In the genomic region with DNA sequence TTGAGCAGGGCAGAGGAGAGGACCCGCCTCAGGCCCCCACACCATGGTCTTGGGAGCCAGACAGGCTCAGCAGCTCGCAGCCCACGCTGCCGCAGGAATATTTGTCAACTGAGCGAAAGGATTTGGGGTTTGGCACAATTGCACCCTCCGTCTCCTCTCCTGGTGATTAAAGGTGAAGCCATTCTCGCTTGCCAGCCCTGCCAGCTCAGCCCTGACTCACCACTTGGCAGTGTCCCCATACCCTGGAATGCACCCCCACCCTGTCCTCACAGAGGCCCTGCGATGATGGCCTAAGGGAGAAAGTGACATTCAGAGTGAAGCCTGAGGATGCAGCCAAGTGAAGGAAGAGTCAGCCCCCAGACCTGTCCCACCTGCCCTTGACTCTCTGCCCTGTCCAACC, we compare ENCODE assay signal across 10 cellular contexts. TPM values are rescaled to one million over a fixed set of nuclear protein-coding genes. Genes with fewer than 3 reads are reported as not detected.
DNase-seq lines count a peak whose midpoint lies in the region; ATAC-seq and TF ChIP-seq lines count a peak whose summit lies in the region.
"Had no signal": no experiment of that assay in that cellular context is flagged by ENCODE, and none has a peak within 500 bp of the region (broad histone marks: within the 10 kb centered on the region; RNA-seq: fewer than 3 reads in every experiment).

No MANE protein-coding gene starts in this region.

- peak overlapping the region; percentile 70 for H3K27ac ChIP-seq in GM23248
- H3K27ac ChIP-seq in gastrocnemius medialis, result peak overlapping the region in 3 of 4 donors; percentile 18 to 51 (median 25)
- H3K27ac ChIP-seq in tibial nerve, result no peak overlapping the region

- POLR2A ChIA-PET in HEK293T (lab: Yijun Ruan, JAX), result interaction anchor here (1.0 kb wide), 1 partner anchor 15 kb away, joined by 3 read pairs; no protein-coding TSS in a partner anchor

- H3K4me1 ChIP-seq in GM23248 (ENCODE audit: insufficient read depth) (peaks cover 15% of the 10 kb centered on the region), gastrocnemius medialis (peaks cover 9% of the 10 kb centered on the region in 2 donors), tibial nerve (peaks cover 0 to 36% (median 13%) of the 10 kb centered on the region in 4 donors)

- H3K4me2 ChIP-seq in GM23248 (ENCODE audit: unreplicated experiment), result peak overlapping the region; percentile 81

- ATAC-seq in Right ventricle myocardium inferior (peak; percentile 24), gastrocnemius medialis (peak; percentile 61 to 86), HG02973 (IDR thresholded peaks at IDR 0.05; ENCODE audit: unreplicated experiment) (no peak)

- no peaks in the 10 kb centered on the region for H3K27me3 ChIP-seq in GM23248 (replicated peaks; ENCODE audit: insufficient read depth)
- peaks cover 20 to 28% (median 23%) of the 10 kb centered on the region in 3 donors for H3K27me3 ChIP-seq in gastrocnemius medialis
- peaks cover 0 to 31% of the 10 kb centered on the region in 2 donors for H3K27me3 ChIP-seq in tibial nerve

- no peak for TF ChIP-seq EP300 in tibial nerve (IDR thresholded peaks at IDR 0.05)

- no peaks in the 10 kb centered on the region for H3K79me2 ChIP-seq in GM23248 (ENCODE audit: insufficient read depth)

- H4K20me1 ChIP-seq in GM23248 (ENCODE audit: insufficient read depth), result no peaks in the 10 kb centered on the region

- H3K9ac ChIP-seq in GM23248, result peak overlapping the region; percentile 49; the same call in 1 of the 2 replicates

- WGBS in GM23248 (ENCODE audit: low coverage in 1 of 2, low lambda C conversion rate in 2 of 2, missing lambda C conversion rate in 2 of 2), 2 experiments, result 4 to 6% methylated on average over 8 of the region's 8 CpGs
- WGBS in tibial nerve, 2 donors, result 34 to 47% methylated on average over 8 of the region's 8 CpGs

- no peak overlapping the region for H2AFZ ChIP-seq in GM23248

- intact Hi-C loops in Right ventricle myocardium inferior (cut with DNase I), result loop anchor here (10.0 kb wide), 2 partner anchors 163 to 223 kb away; a partner anchor contains a TSS
- intact Hi-C loops in gastrocnemius medialis (cut with DNase I; ENCODE audit: low total_unique reads), result no loop called here

- TF ChIP-seq POLR2A in gastrocnemius medialis (IDR thresholded peaks at IDR 0.05) (no peak), tibial nerve (IDR thresholded peaks at IDR 0.05) (no peak)

- TF ChIP-seq CTCF in gastrocnemius medialis (IDR thresholded peaks at IDR 0.05 in 4 of 5, conservative IDR thresholded peaks at IDR 0.05 in 1 of 5), result no peak
- TF ChIP-seq CTCF in tibial nerve (IDR thresholded peaks at IDR 0.05), result no peak

- DNase-seq in GM23248 (peak; percentile 94), T1000 (lab: John Stamatoyannopoulos, UW) (peak; percentile 88), Right ventricle myocardium inferior (ENCODE audit: missing footprints) (peak; percentile 48), gastrocnemius medialis (peak; percentile 56 to 88), HEK293T (ENCODE audit: extremely low spot score) (no peak), tibial nerve (ENCODE audit: low spot score in 2 of 2) (no peak)
- DNase-seq in activated naive CD4-positive, alpha-beta T cell treated with Interleukin-2 at 50 U/mL for 16 hours, result no peak
- DNase-seq: hippocampal formation, NCI-H526 had no signal

- no peaks in the 10 kb centered on the region for H3K9me2 ChIP-seq in GM23248 (ENCODE audit: insufficient read depth)

- no peaks in the 10 kb centered on the region for H3K9me3 ChIP-seq in GM23248 (ENCODE audit: low read depth)
- H3K9me3 ChIP-seq in gastrocnemius medialis, result no peaks in the 10 kb centered on the region
- no peaks in the 10 kb centered on the region for H3K9me3 ChIP-seq in tibial nerve

- H3F3A ChIP-seq in GM23248 (ENCODE audit: insufficient read depth), result peaks cover 17% of the 10 kb centered on the region

- in situ Hi-C loops in GM23248 (cut with MboI), result no loop called here
- in situ Hi-C loops in gastrocnemius medialis (cut with MboI; ENCODE audit: low sequenced_read_pairs in 4 of 4), result no loop called here

- H3K36me3 ChIP-seq in GM23248 (ENCODE audit: low read depth) (no peaks in the 10 kb centered on the region), gastrocnemius medialis (no peaks in the 10 kb centered on the region), tibial nerve (no peaks in the 10 kb centered on the region)

- CTCF ChIA-PET in HEK293T (lab: Yijun Ruan, JAX), result interaction anchor here (1.0 kb wide), 1 partner anchor 96 kb away, joined by 5 read pairs; no protein-coding TSS in a partner anchor

- H3K4me3 ChIP-seq in GM23248 (peak overlapping the region; percentile 12; the same call in 1 of the 2 replicates), gastrocnemius medialis (no peak overlapping the region), tibial nerve (no peak overlapping the region)

TF ChIP-seq in HEK293T, 16 proteins besides CTCF, POLR2A, EP300 and RAD21:
- TF ChIP-seq FOXA1 (IDR thresholded peaks at IDR 0.05), result no peak
- no peak for TF ChIP-seq BHLHE40 (IDR thresholded peaks at IDR 0.05; ENCODE audit: borderline replicate concordance)
- TF ChIP-seq, protein P1, sequence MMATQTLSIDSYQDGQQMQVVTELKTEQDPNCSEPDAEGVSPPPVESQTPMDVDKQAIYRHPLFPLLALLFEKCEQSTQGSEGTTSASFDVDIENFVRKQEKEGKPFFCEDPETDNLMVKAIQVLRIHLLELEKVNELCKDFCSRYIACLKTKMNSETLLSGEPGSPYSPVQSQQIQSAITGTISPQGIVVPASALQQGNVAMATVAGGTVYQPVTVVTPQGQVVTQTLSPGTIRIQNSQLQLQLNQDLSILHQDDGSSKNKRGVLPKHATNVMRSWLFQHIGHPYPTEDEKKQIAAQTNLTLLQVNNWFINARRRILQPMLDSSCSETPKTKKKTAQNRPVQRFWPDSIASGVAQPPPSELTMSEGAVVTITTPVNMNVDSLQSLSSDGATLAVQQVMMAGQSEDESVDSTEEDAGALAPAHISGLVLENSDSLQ (IDR thresholded peaks at IDR 0.05), result no peak
- TF ChIP-seq SUZ12 (IDR thresholded peaks at IDR 0.05), result no peak
- TF ChIP-seq ELF4 (IDR thresholded peaks at IDR 0.05), result no peak
- no peak for TF ChIP-seq FOXK2 (IDR thresholded peaks at IDR 0.05)
- no peak for TF ChIP-seq HDGF (IDR thresholded peaks at IDR 0.05; ENCODE audit: borderline replicate concordance)

RNA-seq across cellular contexts. Expression of a gene that starts 18.8 kb away (rescaled TPM):
- total RNA-seq in GM23248 (2014; rRNA removed; shearing (Covaris generic)), result 80.7 and 86.0 TPM in 2 replicates
- 40.9 and 41.6 TPM in 2 replicates for polyA plus RNA-seq in GM23248 (2016; fragmentation: Nextera tagmentation; extraction: Ambion mirVana)
- total RNA-seq in Right ventricle myocardium inferior (30.7 TPM), gastrocnemius medialis (10 to 100 TPM; 24.3 to 35.2 (median 26.9) TPM), tibial nerve (100 to 1,000 TPM in 1 of 4 donors, 10 to 100 TPM in 3; 56.7 to 114 (median 65.1) TPM)

RNA-seq across cellular contexts. Expression of a gene that starts 23.7 kb away (rescaled TPM):
- total RNA-seq in GM23248 (2014; rRNA removed; shearing (Covaris generic)), result 0.22 TPM in 1 of 2 replicates, not detected in the other
- not detected in 2 replicates for polyA plus RNA-seq in GM23248 (2016; fragmentation: Nextera tagmentation; extraction: Ambion mirVana)
- total RNA-seq in Right ventricle myocardium inferior (0.70 TPM), gastrocnemius medialis (not detected), tibial nerve (1 to 10 TPM in 1 of 4 donors, under 1 TPM in 2, not detected in 1; under 0.01 to 1.8 (median 0.59) TPM)

RNA-seq across cellular contexts. Expression of a gene that starts 32.6 kb away (rescaled TPM):
- total RNA-seq in GM23248 (2014; rRNA removed; shearing (Covaris generic)), result 0.97 and 1.1 TPM in 2 replicates
- polyA plus RNA-seq in GM23248 (2016; fragmentation: Nextera tagmentation; extraction: Ambion mirVana), result 0.47 and 0.48 TPM in 2 replicates
- total RNA-seq in Right ventricle myocardium inferior (0.19 TPM), gastrocnemius medialis (1 to 10 TPM in 2 of 4 donors, under 1 TPM in 2; 0.19 to 1.9 (median 0.92) TPM), tibial nerve (1 to 10 TPM in 2 of 4 donors, under 1 TPM in 2; 0.44 to 4.1 (median 1.5) TPM)

RNA-seq across cellular contexts. Expression of a gene that starts 42.2 kb away (rescaled TPM):
- 36.6 and 38.7 TPM in 2 replicates for total RNA-seq in GM23248 (2014; rRNA removed; shearing (Covaris generic))
- polyA plus RNA-seq in GM23248 (2016; fragmentation: Nextera tagmentation; extraction: Ambion mirVana), result 34.1 and 41.5 TPM in 2 replicates
- 17.7 TPM for total RNA-seq in Right ventricle myocardium inferior
- total RNA-seq in gastrocnemius medialis, result 10 to 100 TPM; 27.8 to 36.0 (median 31.2) TPM
- 10 to 100 TPM; 15.1 to 33.1 (median 29.7) TPM for total RNA-seq in tibial nerve

Comparison
In these comparisons a context has a peak if more than half of its experiments do, and no peak if none do; other contexts are left out.
1. DNase-seq: peak in GM23248 (single experiment), T1000 (single experiment), Right ventricle myocardium inferior (single experiment) and gastrocnemius medialis (2 of 2); none in HEK293T (single experiment), activated naive CD4-positive, alpha-beta T cell treated with Interleukin-2 at 50 U/mL for 16 hours (single experiment) and tibial nerve (0 of 2).
2. H3K27ac ChIP-seq: peak in GM23248 (single experiment) and gastrocnemius medialis (3 of 4); none in tibial nerve (0 of 4).